In the genomic region with DNA sequence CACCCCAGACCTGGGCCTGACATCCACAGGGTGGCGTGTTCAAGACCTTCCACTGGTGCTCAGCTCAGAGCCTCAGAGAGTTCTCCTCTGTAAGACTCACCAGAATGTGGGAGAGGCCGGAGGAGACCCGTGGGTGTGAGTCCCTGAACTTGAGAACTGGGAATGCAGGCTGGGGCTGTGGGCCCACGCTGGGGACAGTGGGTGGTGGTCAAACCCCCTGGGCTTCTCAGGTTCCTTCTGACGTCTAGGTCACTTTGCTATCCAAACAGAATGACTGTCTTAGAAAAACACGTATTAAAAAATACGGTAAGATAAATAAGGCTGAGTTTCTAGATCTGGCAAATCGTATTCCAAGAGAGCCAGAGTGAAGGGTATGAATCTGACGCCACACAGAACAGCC, we compare ENCODE assay signal across 25 cellular contexts. TPM values are rescaled to one million over a fixed set of nuclear protein-coding genes. Genes with fewer than 3 reads are reported as not detected.
"Had no signal": no experiment of that assay in that cellular context is flagged by ENCODE, and none has a peak within 500 bp of the region (broad histone marks: within the 10 kb centered on the region; RNA-seq: fewer than 3 reads in every experiment).

No MANE protein-coding gene starts in this region.

- ATAC-seq: activated T-cell treated with anti-CD3 and anti-CD28 coated beads, Interleukin-2, amount 50 U/mL, for 4 hours; foreskin keratinocyte; SK-N-SH treated with all-trans-retinoic acid at 6 μM for 48 hours had no signal

- H3K27ac ChIP-seq: cardiac muscle cell, foreskin keratinocyte, hepatocyte, left ventricle myocardium inferior, right lobe of liver, spleen had no signal

- H3K36me3 ChIP-seq: cardiac muscle cell, left ventricle myocardium inferior, right lobe of liver, spleen had no signal

- H3K4me3 ChIP-seq: cardiac muscle cell, hepatocyte, left ventricle myocardium inferior, right lobe of liver, spleen had no signal

- H3K9me3 ChIP-seq: left ventricle myocardium inferior, right lobe of liver, spleen had no signal

- H3K4me1 ChIP-seq: foreskin keratinocyte, right lobe of liver had no signal

- DNase-seq: activated CD4-positive, alpha-beta T cell treated with anti-CD3 and anti-CD28 coated beads, Interleukin-2, amount 50 U/mL, for 48 hours; activated CD8-positive, alpha-beta memory T cell treated with anti-CD3 and anti-CD28 coated beads, Interleukin-2, amount 50 U/mL, for 48 hours; activated naive CD4-positive, alpha-beta T cell treated with anti-CD3 and anti-CD28 coated beads for 36 hours; activated naive CD8-positive, alpha-beta T cell treated with anti-CD3 and anti-CD28 coated beads, Interleukin-2, amount 10 ng/mL, durations not matched to agents 7 days and 5 days; activated T-cell treated with anti-CD3 and anti-CD28 coated beads, Interleukin-2, amount 50 U/mL, for 4 hours; amniotic stem cell; effector CD4-positive, alpha-beta T cell; erythroblast; foreskin keratinocyte; immature natural killer cell; kidney glomerular epithelial cell; left ventricle myocardium inferior; mammary epithelial cell; midbrain; right lobe of liver; spleen; stimulated activated CD4-positive, alpha-beta T cell treated with anti-CD3 and anti-CD28 coated beads, Interleukin-4, amount 100 ng/mL, for 1 hour; stimulated activated naive CD4-positive, alpha-beta T cell treated with Interleukin-2 at 50 U/mL for 16 hours had no signal

RNA-seq across cellular contexts. Expression of a gene that starts 9.6 kb away (rescaled TPM):
- total RNA-seq: activated CD8-positive, alpha-beta memory T cell treated with anti-CD3 and anti-CD28 coated beads for 36 hours; activated naive CD4-positive, alpha-beta T cell treated with anti-CD3 and anti-CD28 coated beads for 36 hours; activated naive CD8-positive, alpha-beta T cell treated with anti-CD3 and anti-CD28 coated beads, Interleukin-2, amount 10 ng/mL, durations not matched to agents 7 days and 5 days; activated T-cell treated with anti-CD3 and anti-CD28 coated beads, Interleukin-2, amount 50 U/mL, for 4 hours; activated T-helper 2 cell treated with anti-CD3 and anti-CD28 coated beads, Interferon-gamma antibody, Interleukin-2, Interleukin-4, amounts not matched to agents 10 μg/mL and 5 μg/mL and 100 μg/mL, durations not matched to agents 14 hours and 24 hours and 36 hours; cardiac muscle cell; foreskin keratinocyte; hepatocyte; left ventricle myocardium inferior; mammary epithelial cell; natural killer cell treated with Interleukin-12 subunit alpha and Interleukin-12 subunit beta and Interleukin-15 and Interleukin-18, amount 100 ng/mL, for 72 hours; right lobe of liver; spleen; ureter had no signal
- polyA plus RNA-seq: cardiac muscle cell, foreskin keratinocyte, hepatocyte, immature natural killer cell, mammary epithelial cell, spleen had no signal
